ENCODE assay signal across 6 cellular contexts in genomic region chr17:63878413-63878812, GRCh38. TPM values are rescaled to one million over a fixed set of nuclear protein-coding genes. Genes with fewer than 3 reads are reported as not detected.
"Had no signal": no experiment of that assay in that cellular context is flagged by ENCODE, and none has a peak within 500 bp of the region (broad histone marks: within the 10 kb centered on the region; RNA-seq: fewer than 3 reads in every experiment).

No MANE protein-coding gene starts in this region.

RNA-seq across cellular contexts. Expression of gene GH2, which starts 3.3 kb away (rescaled TPM):
- total RNA-seq: M059J, PC-3, Peyer's patch, Right ventricle myocardium superior, SJSA1 had no signal
- polyA plus RNA-seq: SK-N-SH had no signal

RNA-seq across cellular contexts. Expression of gene CSH2, which starts 4.9 kb away (rescaled TPM):
- total RNA-seq: M059J, PC-3, Peyer's patch, Right ventricle myocardium superior, SJSA1 had no signal
- polyA plus RNA-seq: SK-N-SH had no signal

RNA-seq across cellular contexts. Expression of gene CSH1, which starts 18.0 kb away (rescaled TPM):
- total RNA-seq: M059J, PC-3, Peyer's patch, Right ventricle myocardium superior, SJSA1 had no signal
- polyA plus RNA-seq: SK-N-SH had no signal

RNA-seq across cellular contexts. Expression of gene CSHL1, which starts 32.6 kb away (rescaled TPM):
- total RNA-seq: M059J, PC-3, Peyer's patch, Right ventricle myocardium superior, SJSA1 had no signal
- polyA plus RNA-seq: SK-N-SH had no signal
